Comparison of ENCODE assay signal across 12 cellular contexts in the genomic region with DNA sequence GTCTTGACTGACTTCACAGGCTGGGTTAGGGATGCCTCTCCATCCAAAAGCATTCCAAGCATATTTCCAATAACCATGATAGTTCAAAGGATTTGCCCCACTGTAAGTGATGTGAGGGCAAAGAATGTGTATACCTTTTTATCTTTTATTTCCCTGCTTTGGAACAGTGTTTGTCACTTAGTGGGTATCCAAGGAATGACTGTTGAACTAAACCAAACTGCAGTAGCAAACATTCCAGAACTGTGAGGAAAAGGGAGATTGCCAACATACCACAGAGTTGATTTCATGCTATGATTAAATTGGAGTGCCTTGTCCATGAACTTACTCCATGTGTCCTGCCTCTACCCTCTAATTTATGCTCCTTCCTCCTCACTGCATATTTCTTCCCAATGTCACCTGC.
DNase-seq lines count a peak whose midpoint lies in the region; TF ChIP-seq lines count a peak whose summit lies in the region.
"Had no signal": no experiment of that assay in that cellular context is flagged by ENCODE, and none has a peak within 500 bp of the region (broad histone marks: within the 10 kb centered on the region; RNA-seq: fewer than 3 reads in every experiment).

No MANE protein-coding gene starts in this region.

- H2AFZ ChIP-seq in fibroblast of lung (ENCODE audit: low read length), result no peak overlapping the region

- no peaks in the 10 kb centered on the region for H3K79me2 ChIP-seq in fibroblast of lung (ENCODE audit: control insufficient read depth, insufficient read depth, low read length)

- H3K27ac ChIP-seq in SJSA1 (peak overlapping the region; percentile 98), fibroblast of lung (ENCODE audit: insufficient read depth, low read length) (no peak overlapping the region), Peyer's patch (no peak overlapping the region)

- no peak for TF ChIP-seq POLR2A in Peyer's patch (IDR thresholded peaks at IDR 0.05)

- H3K4me1 ChIP-seq in SJSA1 (replicated peaks) (peaks cover 32% of the 10 kb centered on the region), fibroblast of lung (ENCODE audit: control insufficient read depth, extremely low read depth, insufficient read depth, low read length) (peaks cover 4% of the 10 kb centered on the region), Peyer's patch (no peaks in the 10 kb centered on the region)

- peak overlapping the region; percentile 38 for H3K4me2 ChIP-seq in fibroblast of lung (ENCODE audit: extremely low read depth, insufficient read depth, low read length)

- DNase-seq in GM04504 (ENCODE audit: low read depth) (peak; percentile 68), SJSA1 (ENCODE audit: low read depth in 1 of 2, low spot score in 2 of 2) (peak; percentile 59 to 93), fibroblast of lung (ENCODE audit: low read depth in 2 of 2) (peak; percentile 48 to 98), skeletal muscle cell (ENCODE audit: low read depth) (peak; percentile 35), DMS53 (lab: John Stamatoyannopoulos, UW) (no peak), Peyer's patch (no peak), NCI-H446 (lab: John Stamatoyannopoulos, UW) (no peak)
- DNase-seq in NK-92 treated with Interleukin-12 subunit alpha and Interleukin-12 subunit beta, amount 100 ng/mL, for 24 hours (lab: John Stamatoyannopoulos, UW), result no peak
- DNase-seq: activated CD8-positive, alpha-beta memory T cell treated with anti-CD3 and anti-CD28 coated beads, Interleukin-2, amount 50 U/mL, for 48 hours; mucosa of descending colon; NCI-H446 treated with DMSO at 0.1 percent for 48 hours; retina had no signal

- no peak overlapping the region for H3K9ac ChIP-seq in fibroblast of lung (ENCODE audit: insufficient read depth, low read length)

- no peaks in the 10 kb centered on the region for H4K20me1 ChIP-seq in fibroblast of lung (ENCODE audit: control insufficient read depth, extremely low read depth, insufficient read depth, low read length)

- H3K36me3 ChIP-seq in SJSA1 (no peaks in the 10 kb centered on the region), fibroblast of lung (ENCODE audit: control insufficient read depth, insufficient read depth, low read length) (no peaks in the 10 kb centered on the region), Peyer's patch (no peaks in the 10 kb centered on the region)

- TF ChIP-seq CTCF in fibroblast of lung (conservative IDR thresholded peaks at IDR 0.05 in 1 of 2, IDR thresholded peaks at IDR 0.05 in 1 of 2; ENCODE audit: low read depth in 1 of 2, low read length in 2 of 2) (no peak), Peyer's patch (IDR thresholded peaks at IDR 0.05) (no peak)

- H3K4me3 ChIP-seq in SJSA1 (no peak overlapping the region), fibroblast of lung (replicated peaks in 1 of 4; ENCODE audit: control extremely low read depth in 1 of 4, insufficient read depth in 1 of 4, low read depth in 3 of 4, low read length in 4 of 4) (no peak overlapping the region), skeletal muscle cell (ENCODE audit: low read depth, low read length) (no peak overlapping the region), Peyer's patch (no peak overlapping the region)
- H3K4me3 ChIP-seq: mucosa of descending colon had no signal

- no peaks in the 10 kb centered on the region for H3K9me3 ChIP-seq in SJSA1 (replicated peaks)
- no peaks in the 10 kb centered on the region for H3K9me3 ChIP-seq in fibroblast of lung (ENCODE audit: control insufficient read depth, insufficient read depth, low read depth, low read length)
- no peaks in the 10 kb centered on the region for H3K9me3 ChIP-seq in Peyer's patch
- H3K9me3 ChIP-seq: mucosa of descending colon had no signal

- H3K27me3 ChIP-seq in SJSA1 (replicated peaks) (no peaks in the 10 kb centered on the region), fibroblast of lung (ENCODE audit: control insufficient read depth, insufficient read depth, low read length) (no peaks in the 10 kb centered on the region), Peyer's patch (no peaks in the 10 kb centered on the region)

Comparison
In these comparisons a context has a peak if more than half of its experiments do, and no peak if none do; other contexts are left out.
1. DNase-seq: peak in GM04504 (single experiment), SJSA1 (2 of 2), fibroblast of lung (2 of 2) and skeletal muscle cell (single experiment); none in NK-92 treated with Interleukin-12 subunit alpha and Interleukin-12 subunit beta, amount 100 ng/mL, for 24 hours (single experiment), DMS53 (single experiment), Peyer's patch (0 of 3) and NCI-H446 (0 of 2).